Comparison of ENCODE assay signal across 8 cellular contexts in the genomic region with DNA sequence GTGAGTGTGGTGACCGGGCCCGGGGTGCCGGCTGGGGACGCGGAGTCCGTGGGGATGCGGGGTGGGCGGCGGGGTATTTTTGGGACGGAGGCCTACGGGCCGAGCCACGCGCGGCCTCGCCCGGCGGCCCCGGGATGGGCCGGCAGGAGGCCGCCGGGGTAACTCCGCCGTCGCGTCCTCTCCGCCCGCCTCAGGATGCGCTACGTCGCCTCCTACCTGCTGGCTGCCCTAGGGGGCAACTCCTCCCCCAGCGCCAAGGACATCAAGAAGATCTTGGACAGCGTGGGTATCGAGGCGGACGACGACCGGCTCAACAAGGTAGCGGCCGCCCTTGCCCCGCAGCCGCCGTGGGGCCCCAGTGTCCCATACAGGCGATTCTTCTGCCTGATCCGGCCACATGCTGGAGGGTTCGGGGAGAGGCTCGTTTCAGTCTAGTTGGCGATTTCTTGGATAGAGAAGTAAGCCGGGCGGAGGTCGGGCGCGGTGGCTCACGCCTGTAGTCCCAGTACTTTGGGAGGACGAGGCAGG. TPM values are rescaled to one million over a fixed set of nuclear protein-coding genes. Genes with fewer than 3 reads are reported as not detected.
DNase-seq lines count a peak whose midpoint lies in the region; ATAC-seq and TF ChIP-seq lines count a peak whose summit lies in the region.

No MANE protein-coding gene starts in this region.

- H3K27me3 Mint-ChIP-seq in MCF 10A (ENCODE audit: insufficient read depth, unreplicated experiment): no peaks in the 10 kb centered on the region
- H3K27me3 Mint-ChIP-seq in mesothelial cell of epicardium (ENCODE audit: low read depth): no peaks in the 10 kb centered on the region

- H3K4me3 ChIP-seq in GM08714 (ENCODE audit: low read length): peak overlapping the region; percentile 76

- no peaks in the 10 kb centered on the region for H3K9me3 Mint-ChIP-seq in MCF 10A (ENCODE audit: unreplicated experiment)
- no peaks in the 10 kb centered on the region for H3K9me3 Mint-ChIP-seq in mesothelial cell of epicardium

- H3K36me3 Mint-ChIP-seq in MCF 10A (ENCODE audit: insufficient read depth, unreplicated experiment): peaks cover 48% of the 10 kb centered on the region
- H3K36me3 Mint-ChIP-seq in mesothelial cell of epicardium: peaks cover 5% of the 10 kb centered on the region

- POLR2A ChIA-PET in MCF 10A (lab: Yijun Ruan, JAX): interaction anchor here (0.6 to 8.3 kb wide), 20 partner anchors 9 to 304 kb away, joined by 3 to 149 read pairs (median 6); a partner anchor contains a TSS

- intact Hi-C loops in MCF 10A (cut with micrococcal nuclease): no loop called here

- no peak for TF ChIP-seq CTCF in MCF 10A (IDR thresholded peaks at IDR 0.05; ENCODE audit: unreplicated experiment)
- TF ChIP-seq CTCF in mesothelial cell of epicardium (IDR thresholded peaks at IDR 0.05; ENCODE audit: unreplicated experiment): no peak

- TSS peak; percentile 74 for BruUV-seq in MCF 10A (replicated peaks; lab: Mats Ljungman, UMichigan)

- DNase-seq in MCF 10A (ENCODE audit: unreplicated experiment) (no peak), mesothelial cell of epicardium (ENCODE audit: low spot score in 2 of 2, unreplicated experiment in 2 of 2) (no peak), AG20443 (ENCODE audit: low spot score) (no peak), NCI-H187 treated with DMSO at 0.1 percent for 48 hours (lab: John Stamatoyannopoulos, UW) (no peak)
- no peak for DNase-seq in stimulated activated CD4-positive, alpha-beta T cell treated with anti-CD3 and anti-CD28 coated beads, Interleukin-4, amount 100 ng/mL, for 1 hour

- peak overlapping the region; percentile 95 for H3K4me3 Mint-ChIP-seq in MCF 10A (ENCODE audit: unreplicated experiment)
- peak overlapping the region; percentile 87 for H3K4me3 Mint-ChIP-seq in mesothelial cell of epicardium

- H3K27ac Mint-ChIP-seq in MCF 10A (ENCODE audit: low read depth, unreplicated experiment) (peak overlapping the region; percentile 97), mesothelial cell of epicardium (peak overlapping the region; percentile 80)

- H3K4me1 Mint-ChIP-seq in MCF 10A (ENCODE audit: insufficient read depth, unreplicated experiment) (peaks cover 12% of the 10 kb centered on the region), mesothelial cell of epicardium (peaks cover 25% of the 10 kb centered on the region)

- CTCF ChIA-PET in MCF 10A (lab: Yijun Ruan, JAX): no interaction called here

- peak; percentile 6 for ATAC-seq in HG03442 (IDR thresholded peaks at IDR 0.05; ENCODE audit: unreplicated experiment)
- no peak for ATAC-seq in HG03025 (IDR thresholded peaks at IDR 0.05; ENCODE audit: low FRiP score, unreplicated experiment)

RNA-seq across cellular contexts. Expression of a gene that starts 0.3 kb away (rescaled TPM):
- total RNA-seq in MCF 10A (2022): 1,886 and 2,142 TPM in 2 replicates
- total RNA-seq in mesothelial cell of epicardium: 1,651 to 1,738 TPM (median 1,657 TPM) in 3 replicates

RNA-seq across cellular contexts. Expression of a gene that starts 5.1 kb away (rescaled TPM):
- total RNA-seq in MCF 10A (2022): 15.8 and 22.1 TPM in 2 replicates
- 40.1 to 43.7 TPM (median 43.1 TPM) in 3 replicates for total RNA-seq in mesothelial cell of epicardium

RNA-seq across cellular contexts. Expression of a gene that starts 8.6 kb away (rescaled TPM):
- total RNA-seq in MCF 10A (2022) (100 and 112 TPM in 2 replicates), mesothelial cell of epicardium (41.3 to 50.9 TPM (median 50.0 TPM) in 3 replicates)

RNA-seq across cellular contexts. Expression of a gene that starts 12.0 kb away (rescaled TPM):
- total RNA-seq in MCF 10A (2022) (34.0 and 36.5 TPM in 2 replicates), mesothelial cell of epicardium (34.3 to 37.2 TPM (median 35.7 TPM) in 3 replicates)

RNA-seq across cellular contexts. Expression of a gene that starts 17.6 kb away (rescaled TPM):
- total RNA-seq in MCF 10A (2022) (1.2 and 1.9 TPM in 2 replicates), mesothelial cell of epicardium (9.9 to 10.6 TPM (median 10.0 TPM) in 3 replicates)
